ENCODE assay signal across 3 cellular contexts in genomic region chr5:41312066-41312465, GRCh38.
"Had no signal": no experiment of that assay in that cellular context is flagged by ENCODE, and none has a peak within 500 bp of the region (broad histone marks: within the 10 kb centered on the region; RNA-seq: fewer than 3 reads in every experiment).

No MANE protein-coding gene starts in this region.

- DNase-seq: GDM1, GF-D8 had no signal

- H3K4me3 ChIP-seq: GM12878 had no signal
